24 cellular contexts compared by ENCODE assay signal in genomic region chr17:79702071-79702470, GRCh38. TPM values are rescaled to one million over a fixed set of nuclear protein-coding genes. Genes with fewer than 3 reads are reported as not detected.
A peak's percentile ranks its signal among the peaks of the same experiment; 100 is the strongest.
DNase-seq lines count a peak whose midpoint lies in the region; ATAC-seq and TF ChIP-seq lines count a peak whose summit lies in the region.
"Had no signal": no experiment of that assay in that cellular context is flagged by ENCODE, and none has a peak within 500 bp of the region (broad histone marks: within the 10 kb centered on the region; RNA-seq: fewer than 3 reads in every experiment).

No MANE protein-coding gene starts in this region.

- peak; percentile 21 for ATAC-seq in activated CD8-positive, alpha-beta memory T cell treated with anti-CD3 and anti-CD28 coated beads, Interleukin-2, amount 10 ng/mL, durations not matched to agents 7 days and 5 days
- ATAC-seq: gastrocnemius medialis, left colon had no signal

- no peak overlapping the region for H3K4me3 ChIP-seq in NB4 (ENCODE audit: low read depth, low read length)
- H3K4me3 ChIP-seq in choroid plexus epithelial cell (ENCODE audit: low read depth, low read length), result no peak overlapping the region
- no peak overlapping the region for H3K4me3 ChIP-seq in lower leg skin (ENCODE audit: low read depth, poor library complexity, severe bottlenecking)
- H3K4me3 ChIP-seq: dorsolateral prefrontal cortex, gastrocnemius medialis, GM23248 had no signal

- no peak for DNase-seq in activated CD8-positive, alpha-beta memory T cell treated with anti-CD3 and anti-CD28 coated beads, Interleukin-2, amount 10 ng/mL, durations not matched to agents 7 days and 5 days
- DNase-seq in activated CD8-positive, alpha-beta memory T cell treated with anti-CD3 and anti-CD28 coated beads for 24 hours, result no peak
- DNase-seq in NB4 (ENCODE audit: low read depth) (peak; percentile 19), choroid plexus epithelial cell (ENCODE audit: low read depth) (no peak), type B pancreatic cell (ENCODE audit: extremely low spot score, unreplicated experiment) (no peak), head of caudate nucleus (no peak), lower leg skin (ENCODE audit: low spot score in 2 of 2) (no peak)
- no peak for DNase-seq in activated CD4-positive, CD25-positive, alpha-beta regulatory T cell treated with anti-CD3 and anti-CD28 coated beads, Interleukin-2, amount 50 U/mL, for 72 hours
- DNase-seq: activated CD4-positive, alpha-beta memory T cell treated with anti-CD3 and anti-CD28 coated beads, Interleukin-2, amount 10 ng/mL, durations not matched to agents 7 days and 5 days; activated T-cell treated with anti-CD3 and anti-CD28 coated beads, Interleukin-2, amount 50 U/mL, for 72 hours; CD4-positive, alpha-beta T cell; DMS79; dorsolateral prefrontal cortex; erythroblast; gastrocnemius medialis; GM23248; Karpas-422; left colon; NCI-H1417; NCI-H345; stimulated activated CD4-positive, alpha-beta T cell treated with anti-CD3 and anti-CD28 coated beads, Interleukin-12 subunit alpha, Interleukin-12 subunit beta, amount 100 ng/mL, for 4 hours; T-helper 1 cell had no signal

- no peaks in the 10 kb centered on the region for H3K4me1 Mint-ChIP-seq in activated CD8-positive, alpha-beta memory T cell treated with anti-CD3 and anti-CD28 coated beads, Interleukin-2, amount 10 ng/mL, durations not matched to agents 7 days and 5 days
- H3K4me1 Mint-ChIP-seq in type B pancreatic cell (ENCODE audit: unreplicated experiment), result peaks cover 3% of the 10 kb centered on the region
- H3K4me1 Mint-ChIP-seq: activated CD4-positive, alpha-beta memory T cell treated with anti-CD3 and anti-CD28 coated beads, Interleukin-2, amount 10 ng/mL, durations not matched to agents 7 days and 5 days had no signal

- WGBS in lower leg skin, 2 donors, result 39 to 47% methylated on average over 7 to 10 of the region's 12 CpGs

- H3K27me3 Mint-ChIP-seq in activated CD8-positive, alpha-beta memory T cell treated with anti-CD3 and anti-CD28 coated beads, Interleukin-2, amount 10 ng/mL, durations not matched to agents 7 days and 5 days, result peaks cover 8% of the 10 kb centered on the region
- H3K27me3 Mint-ChIP-seq in type B pancreatic cell, result peaks cover 3% of the 10 kb centered on the region

- CTCF ChIA-PET in activated CD8-positive, alpha-beta memory T cell treated with anti-CD3 and anti-CD28 coated beads, Interleukin-2, amount 10 ng/mL, durations not matched to agents 7 days and 5 days (lab: Charles Lee), result no interaction called here

- intact Hi-C loops in head of caudate nucleus (cut with DNase I), result no loop called here
- intact Hi-C loops in lower leg skin (cut with DNase I; ENCODE audit: low total_unique reads), result loop anchor here (10.0 kb wide), 1 partner anchor 97 kb away; no protein-coding TSS in a partner anchor

- no peak for TF ChIP-seq POLR2A in NB4 (IDR thresholded peaks at IDR 0.05; ENCODE audit: extremely low read depth, insufficient read length)
- TF ChIP-seq POLR2A in lower leg skin (IDR thresholded peaks at IDR 0.05), result no peak

- H3K27ac Mint-ChIP-seq in activated CD8-positive, alpha-beta memory T cell treated with anti-CD3 and anti-CD28 coated beads, Interleukin-2, amount 10 ng/mL, durations not matched to agents 7 days and 5 days, result no peak overlapping the region
- no peak overlapping the region for H3K27ac Mint-ChIP-seq in type B pancreatic cell
- H3K27ac Mint-ChIP-seq: activated CD4-positive, alpha-beta memory T cell treated with anti-CD3 and anti-CD28 coated beads, Interleukin-2, amount 10 ng/mL, durations not matched to agents 7 days and 5 days; activated T-cell treated with anti-CD3 and anti-CD28 coated beads, Interleukin-2, amount 50 U/mL, for 72 hours; CD4-positive, alpha-beta T cell; nephron had no signal

- H3K36me3 Mint-ChIP-seq in activated CD8-positive, alpha-beta memory T cell treated with anti-CD3 and anti-CD28 coated beads, Interleukin-2, amount 10 ng/mL, durations not matched to agents 7 days and 5 days, result no peaks in the 10 kb centered on the region
- no peaks in the 10 kb centered on the region for H3K36me3 Mint-ChIP-seq in type B pancreatic cell

- no peaks in the 10 kb centered on the region for H3K9me3 Mint-ChIP-seq in activated CD8-positive, alpha-beta memory T cell treated with anti-CD3 and anti-CD28 coated beads, Interleukin-2, amount 10 ng/mL, durations not matched to agents 7 days and 5 days (ENCODE audit: low read depth)
- H3K9me3 Mint-ChIP-seq in type B pancreatic cell, result no peaks in the 10 kb centered on the region
- H3K9me3 Mint-ChIP-seq: activated CD4-positive, alpha-beta memory T cell treated with anti-CD3 and anti-CD28 coated beads, Interleukin-2, amount 10 ng/mL, durations not matched to agents 7 days and 5 days; activated T-cell treated with anti-CD3 and anti-CD28 coated beads, Interleukin-2, amount 50 U/mL, for 72 hours; CD4-positive, alpha-beta T cell; nephron had no signal

- H3K4me3 Mint-ChIP-seq in activated CD8-positive, alpha-beta memory T cell treated with anti-CD3 and anti-CD28 coated beads, Interleukin-2, amount 10 ng/mL, durations not matched to agents 7 days and 5 days, result no peak overlapping the region
- H3K4me3 Mint-ChIP-seq in type B pancreatic cell, result no peak overlapping the region
- H3K4me3 Mint-ChIP-seq: activated CD4-positive, alpha-beta memory T cell treated with anti-CD3 and anti-CD28 coated beads, Interleukin-2, amount 10 ng/mL, durations not matched to agents 7 days and 5 days; activated T-cell treated with anti-CD3 and anti-CD28 coated beads, Interleukin-2, amount 50 U/mL, for 72 hours; CD4-positive, alpha-beta T cell; nephron had no signal

- TF ChIP-seq CTCF in NB4 (IDR thresholded peaks at IDR 0.05; ENCODE audit: low read depth, low read length), result no peak
- TF ChIP-seq CTCF in choroid plexus epithelial cell (conservative IDR thresholded peaks at IDR 0.05; ENCODE audit: low read depth, low read length), result peak; percentile 23
- TF ChIP-seq CTCF in type B pancreatic cell (conservative IDR thresholded peaks at IDR 0.05), result peak; percentile 40
- no peak for TF ChIP-seq CTCF in lower leg skin (IDR thresholded peaks at IDR 0.05)

RNA-seq across cellular contexts. Expression of gene ENPP7, which starts 28.7 kb away (rescaled TPM):
- total RNA-seq in activated CD8-positive, alpha-beta memory T cell treated with anti-CD3 and anti-CD28 coated beads, Interleukin-2, amount 10 ng/mL, durations not matched to agents 7 days and 5 days, result under 1 TPM; 0.23 TPM
- total RNA-seq in type B pancreatic cell (ENCODE audit: low replicate concordance), result 5.3 and 20.5 TPM in 2 replicates
- total RNA-seq in lower leg skin, result not detected
- total RNA-seq: activated T-cell treated with anti-CD3 and anti-CD28 coated beads, Interleukin-2, amount 50 U/mL, for 72 hours; bronchial epithelial cell; CD4-positive, alpha-beta T cell; gastrocnemius medialis; GM23248 had no signal

Comparison
In these comparisons a context has a peak if more than half of its experiments do, and no peak if none do; other contexts are left out.
1. CTCF ChIP-seq: peak in choroid plexus epithelial cell (single experiment) and type B pancreatic cell (single experiment); none in NB4 (single experiment) and lower leg skin (0 of 3).